In genomic region chr1:121538148-121538547, GRCh38 we compare ENCODE assay signal across 6 cellular contexts.
A peak's percentile ranks its signal among the peaks of the same experiment; 100 is the strongest.
DNase-seq lines count a peak whose midpoint lies in the region; ATAC-seq and TF ChIP-seq lines count a peak whose summit lies in the region.
"Not testable (repeated sequence)": the region's sequence is repeated elsewhere in the genome, so short reads cannot be mapped to it uniquely, and the experiment has no call there.

No MANE protein-coding gene starts in this region.

- H3K9me3 ChIP-seq in endodermal cell (ENCODE audit: control insufficient read depth, low read length); iPS-18a (ENCODE audit: control insufficient read depth, low read depth, low read length): not testable (repeated sequence)

- not testable (repeated sequence) for ATAC-seq in WTC11

- CTCF ChIA-PET in WTC11 (lab: Charles Lee), result interaction anchor here (1.6 kb wide), 1 partner anchor 18 kb away, joined by 3 read pairs; no protein-coding TSS in a partner anchor

- DNase-seq in H7; WTC11 (ENCODE audit: low spot score): not testable (repeated sequence)
- peak; percentile 29 for DNase-seq in NCI-H1436 (lab: John Stamatoyannopoulos, UW)
- peak; percentile 76 for DNase-seq in NCI-H748 (lab: John Stamatoyannopoulos, UW; ENCODE audit: unreplicated experiment)
- DNase-seq in endodermal cell, result peak; percentile 50

- POLR2A ChIA-PET in WTC11 (lab: Charles Lee), result interaction anchor here (1.4 kb wide), 1 partner anchor 19 kb away, joined by 3 read pairs; no protein-coding TSS in a partner anchor

- WGBS in endodermal cell (ENCODE audit: insufficient coverage in 1 of 2, insufficient read length in 1 of 2), 2 experiments, result 72 to 94% methylated on average over 3 to 13 of the region's 14 CpGs

- peaks cover 18% of the 10 kb centered on the region for H3K4me1 Mint-ChIP-seq in WTC11
- not testable (repeated sequence) for H3K4me1 Mint-ChIP-seq in endodermal cell

- H3K27me3 ChIP-seq in H7 (ENCODE audit: control insufficient read depth, insufficient read depth, low read length); endodermal cell (ENCODE audit: control insufficient read depth, insufficient read depth, low read length, poor library complexity, severe bottlenecking); iPS-18a (ENCODE audit: control insufficient read depth, insufficient read depth, low read length): not testable (repeated sequence)

- H3K27ac Mint-ChIP-seq in WTC11, result peak overlapping the region; percentile 86
- not testable (repeated sequence) for H3K27ac Mint-ChIP-seq in endodermal cell

- not testable (repeated sequence) for H3K27ac ChIP-seq in endodermal cell (ENCODE audit: low read depth, low read length); iPS-18a (ENCODE audit: low read length)

- not testable (repeated sequence) for H3K36me3 ChIP-seq in H7 (replicated peaks; ENCODE audit: control insufficient read depth, insufficient read depth, low read length); endodermal cell (ENCODE audit: control insufficient read depth, insufficient read depth, low read length); iPS-18a (ENCODE audit: control insufficient read depth, low read depth, low read length)

- peak overlapping the region; percentile 68 for H3K4me3 Mint-ChIP-seq in WTC11
- peak overlapping the region; percentile 35 for H3K4me3 Mint-ChIP-seq in endodermal cell

- not testable (repeated sequence) for H3K9ac ChIP-seq in endodermal cell (ENCODE audit: extremely low read depth, low read length, poor library complexity, severe bottlenecking)
- H3K9ac ChIP-seq in iPS-18a (ENCODE audit: low read length), result peak overlapping the region; percentile 42

- H3K4me3 ChIP-seq in H7 (ENCODE audit: insufficient read depth, low read depth, low read length), result peak overlapping the region; percentile 25
- not testable (repeated sequence) for H3K4me3 ChIP-seq in endodermal cell (ENCODE audit: low read length)
- H3K4me3 ChIP-seq in iPS-18a (ENCODE audit: low read length), result peak overlapping the region; percentile 48

- not testable (repeated sequence) for H3K4me1 ChIP-seq in endodermal cell (ENCODE audit: control insufficient read depth, insufficient read depth, low read length); iPS-18a (ENCODE audit: control insufficient read depth, low read depth, low read length)

- TF ChIP-seq CTCF in WTC11 (IDR thresholded peaks at IDR 0.05); endodermal cell (conservative IDR thresholded peaks at IDR 0.05): not testable (repeated sequence)

- not testable (repeated sequence) for H3K9me3 Mint-ChIP-seq in WTC11, endodermal cell

- H3K27me3 Mint-ChIP-seq in WTC11 (ENCODE audit: low read depth); endodermal cell (ENCODE audit: insufficient read depth): not testable (repeated sequence)

- H3K36me3 Mint-ChIP-seq in WTC11, result peaks cover 12% of the 10 kb centered on the region
- not testable (repeated sequence) for H3K36me3 Mint-ChIP-seq in endodermal cell (ENCODE audit: low read depth)
